Comparison of ENCODE assay signal across 8 cellular contexts in the genomic region with DNA sequence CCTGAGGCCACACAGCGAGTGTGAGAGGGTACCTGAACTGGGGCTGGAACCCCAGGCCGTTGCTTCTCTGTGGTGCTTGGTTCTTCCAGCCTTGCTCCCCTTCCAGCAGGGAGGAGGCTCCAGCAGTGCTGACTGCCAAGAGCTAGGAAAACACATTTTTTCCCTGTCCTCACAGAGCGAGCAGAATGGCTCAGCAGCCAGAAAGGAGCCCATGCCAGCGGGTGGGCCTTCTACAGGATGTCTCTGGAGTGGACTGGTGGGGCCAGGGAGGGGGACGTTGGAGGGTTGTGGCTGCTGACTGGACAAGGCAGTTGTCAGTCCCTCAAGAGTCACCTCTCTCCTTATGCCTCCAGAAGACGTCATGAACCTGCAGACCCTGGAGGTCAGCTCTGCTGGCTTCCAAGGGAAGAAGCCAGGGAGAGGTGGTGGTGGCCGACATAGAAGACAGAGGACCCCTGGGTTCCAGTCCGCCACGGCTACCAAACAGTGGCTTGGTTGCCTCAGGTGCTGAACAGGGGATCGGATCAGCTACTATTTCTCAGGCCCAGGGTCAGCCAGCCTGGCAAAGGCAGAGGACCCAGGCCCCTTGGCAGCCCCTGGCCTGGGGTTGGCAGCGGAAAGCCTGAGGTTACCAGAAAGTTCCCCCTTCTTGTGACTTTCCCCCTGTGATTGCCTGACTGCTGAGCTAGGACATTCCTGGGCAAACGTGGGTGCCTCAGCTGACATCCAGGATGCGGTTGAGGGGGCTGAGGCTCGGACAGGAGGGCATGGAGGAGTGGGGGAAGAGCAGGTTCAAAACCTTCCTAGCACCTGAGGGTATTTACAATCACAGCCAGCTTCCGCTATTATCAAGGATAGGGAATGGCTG. TPM values are rescaled to one million over a fixed set of nuclear protein-coding genes. Genes with fewer than 3 reads are reported as not detected.
DNase-seq lines count a peak whose midpoint lies in the region; ATAC-seq and TF ChIP-seq lines count a peak whose summit lies in the region.

No MANE protein-coding gene starts in this region.

- no peak for TF ChIP-seq CTCF in BJ (IDR thresholded peaks at IDR 0.05; ENCODE audit: insufficient read depth, low read depth, low read length)

- POLR2A ChIA-PET in BJ (lab: Charles Lee): interaction anchor here (0.5 kb wide), 1 partner anchor 69 kb away, joined by 3 read pairs; no protein-coding TSS in a partner anchor

- CTCF ChIA-PET in BJ (lab: Yijun Ruan, JAX): interaction anchor here (0.7 to 2.7 kb wide), 5 partner anchors 23 to 136 kb away, joined by 3 to 10 read pairs (median 4); no protein-coding TSS in a partner anchor

- DNase-seq in BJ (ENCODE audit: low read depth): no peak
- peak in 23 of 42 donors; percentile 22 to 79 (median 53) for DNase-seq in head of caudate nucleus
- peak; percentile 96 for DNase-seq in posterior vena cava (ENCODE audit: low spot score)
- DNase-seq in LoVo (ENCODE audit: low spot score): no peak
- DNase-seq in activated CD4-positive, alpha-beta T cell treated with anti-CD3 and anti-CD28 coated beads for 48 hours: no peak
- no peak for DNase-seq in SHP77 treated with DMSO at 0.1 percent for 48 hours (lab: John Stamatoyannopoulos, UW)

- H3K4me3 ChIP-seq in BJ (ENCODE audit: low read depth, low read length): 0 out of 2 replicates have a peak overlapping the region, but pooled peaks have one; percentile 1

- no peak for ATAC-seq in HG03175 (IDR thresholded peaks at IDR 0.05; ENCODE audit: unreplicated experiment)

- intact Hi-C loops in head of caudate nucleus (cut with DNase I) (no loop called here), posterior vena cava (cut with DNase I) (loop anchor here in 1 of 2 donors (10.0 kb wide), 1 partner anchor 109 kb away; the partner anchor contains the start of gene CSNK1E)

- H3K27ac ChIP-seq in angular gyrus (ENCODE audit: low read depth, low read length): peak overlapping the region; percentile 51

- peaks cover 4% of the 10 kb centered on the region for H3K36me3 ChIP-seq in BJ (ENCODE audit: control insufficient read depth, insufficient read depth, low read length)

- H3K27me3 ChIP-seq in BJ (ENCODE audit: control insufficient read depth, insufficient read depth, low read length): no peaks in the 10 kb centered on the region

RNA-seq across cellular contexts. Expression of gene MAFF, which starts 3.7 kb away (rescaled TPM):
- polyA plus RNA-seq in BJ (2011; rRNA removed): 14.1 and 14.8 TPM in 2 replicates
- polyA minus RNA-seq in BJ (2011; rRNA and poly(A)+ RNA removed): 5.0 and 5.8 TPM in 2 replicates
- total RNA-seq in posterior vena cava: 10 to 100 TPM; 22.1 to 72.7 TPM

RNA-seq across cellular contexts. Expression of gene PLA2G6, which starts 23.9 kb away (rescaled TPM):
- 10.1 and 14.9 TPM in 2 replicates for polyA plus RNA-seq in BJ (2011; rRNA removed)
- 19.5 and 23.0 TPM in 2 replicates for polyA minus RNA-seq in BJ (2011; rRNA and poly(A)+ RNA removed)
- 10 to 100 TPM; 13.7 to 14.3 TPM for total RNA-seq in posterior vena cava

Comparison
In these comparisons a context has a peak if more than half of its experiments do, and no peak if none do; other contexts are left out.
1. DNase-seq: peak in head of caudate nucleus (23 of 42) and posterior vena cava (single experiment); none in BJ (single experiment), LoVo (single experiment), activated CD4-positive, alpha-beta T cell treated with anti-CD3 and anti-CD28 coated beads for 48 hours (single experiment) and SHP77 treated with DMSO at 0.1 percent for 48 hours (single experiment).